In genomic region chr1:247895163-247895637, GRCh38 we compare ENCODE assay signal across 22 cellular contexts. TPM values are rescaled to one million over a fixed set of nuclear protein-coding genes. Genes with fewer than 3 reads are reported as not detected.
DNase-seq lines count a peak whose midpoint lies in the region; ATAC-seq, FAIRE-seq and TF ChIP-seq lines count a peak whose summit lies in the region.
"Had no signal": no experiment of that assay in that cellular context is flagged by ENCODE, and none has a peak within 500 bp of the region (broad histone marks: within the 10 kb centered on the region; RNA-seq: fewer than 3 reads in every experiment).

Gene OR2W3, plus strand, starts transcription at chr1:247895587. Its CDS starts 0 bp downstream, at chr1:247895587.

- H3F3A ChIP-seq in GM23338 (replicated peaks; ENCODE audit: low read depth), result no peaks in the 10 kb centered on the region

- no peaks in the 10 kb centered on the region for H4K20me1 ChIP-seq in GM23338 (replicated peaks; ENCODE audit: insufficient read depth)
- H4K20me1 ChIP-seq: BLaER1 treated with 17β-estradiol and CSF1 and Interleukin-3, amounts not matched to agents 10 nM and 100 nM had no signal

- 29 to 44% methylated on average over 2 of the region's 2 CpGs for WGBS in pancreas, 2 donors

- no peak for ATAC-seq in CD4-positive, alpha-beta T cell (ENCODE audit: poor library complexity)
- ATAC-seq in GM21381 (IDR thresholded peaks at IDR 0.05; ENCODE audit: unreplicated experiment), result no peak
- no peak for ATAC-seq in GM23338
- no peak for ATAC-seq in pancreas
- ATAC-seq: A549 had no signal

- no peak within 1 kb of the TSS for H3K27ac ChIP-seq in CD4-positive, alpha-beta T cell (ENCODE audit: low read depth, low read length)
- H3K27ac ChIP-seq in GM23338 (ENCODE audit: low read depth) (no peak within 1 kb of the TSS), pancreas (no peak within 1 kb of the TSS)
- H3K27ac ChIP-seq: 22Rv1; A549; BLaER1 treated with 17β-estradiol and CSF1 and Interleukin-3, amounts not matched to agents 10 nM and 100 nM; C4-2B had no signal

- H3K4me3 Mint-ChIP-seq in CD4-positive, alpha-beta T cell, result peak within 1 kb of the TSS; percentile 18
- H3K4me3 Mint-ChIP-seq in chondrocyte (ENCODE audit: unreplicated experiment), result no peak within 1 kb of the TSS
- H3K4me3 Mint-ChIP-seq in immature natural killer cell, result peak within 1 kb of the TSS in 3 of 5 donors; percentile 22 to 59 (median 49)
- H3K4me3 Mint-ChIP-seq in GM23338, result no peak within 1 kb of the TSS
- H3K4me3 Mint-ChIP-seq: B cell; CD4-positive, alpha-beta memory T cell; CD8-positive, alpha-beta memory T cell had no signal

- H3K36me3 ChIP-seq in GM23338 (ENCODE audit: insufficient read depth) (no peaks in the 10 kb centered on the region), pancreas (no peaks in the 10 kb centered on the region)

- TF ChIP-seq CTCF in CD4-positive, alpha-beta T cell (IDR thresholded peaks at IDR 0.05), result peak; percentile 2
- no peak for TF ChIP-seq CTCF in chondrocyte (IDR thresholded peaks at IDR 0.05)
- no peak for TF ChIP-seq CTCF in GM23338 (conservative IDR thresholded peaks at IDR 0.05; ENCODE audit: low read depth in 2 of 2)
- TF ChIP-seq CTCF in pancreas (IDR thresholded peaks at IDR 0.05), result no peak

- H2AFZ ChIP-seq in GM23338, result no peak within 1 kb of the TSS

- H3K4me3 ChIP-seq in GM23338 (no peak within 1 kb of the TSS), pancreas (no peak within 1 kb of the TSS)
- H3K4me3 ChIP-seq: A549; BLaER1 treated with 17β-estradiol and CSF1 and Interleukin-3, amounts not matched to agents 10 nM and 100 nM had no signal

- CTCF ChIA-PET in CD4-positive, alpha-beta T cell (lab: Charles Lee), result no interaction called here

- H3K9me2 ChIP-seq in GM23338 (ENCODE audit: insufficient read depth), result 0 out of 2 replicates have a peak, but pooled peaks cover 9% of the 10 kb centered on the region

- no peak for DNase-seq in CD4-positive, alpha-beta T cell
- no peak for DNase-seq in chondrocyte (ENCODE audit: low spot score)
- no peak for DNase-seq in immature natural killer cell
- no peak for DNase-seq in GM23338 (ENCODE audit: low spot score)
- no peak for DNase-seq in pancreas
- DNase-seq: AML-193; CD4-positive, alpha-beta memory T cell; CD8-positive, alpha-beta memory T cell; COR-L47; DMS79 treated with DMSO at 0.1 percent for 48 hours; GF-D8 had no signal

- H3K4me1 ChIP-seq in GM23338 (ENCODE audit: insufficient read depth), result no peaks in the 10 kb centered on the region
- no peaks in the 10 kb centered on the region for H3K4me1 ChIP-seq in pancreas
- H3K4me1 ChIP-seq: A549; BLaER1 treated with 17β-estradiol and CSF1 and Interleukin-3, amounts not matched to agents 10 nM and 100 nM had no signal

- no peak within 1 kb of the TSS for H3K27ac Mint-ChIP-seq in CD4-positive, alpha-beta T cell
- peak within 1 kb of the TSS; percentile 13 for H3K27ac Mint-ChIP-seq in chondrocyte (ENCODE audit: unreplicated experiment)
- peak within 1 kb of the TSS in 1 of 6 donors; percentile 5 for H3K27ac Mint-ChIP-seq in immature natural killer cell
- no peak within 1 kb of the TSS for H3K27ac Mint-ChIP-seq in GM23338
- H3K27ac Mint-ChIP-seq: B cell; CD4-positive, alpha-beta memory T cell; CD8-positive, alpha-beta memory T cell had no signal

- H3K4me2 ChIP-seq in GM23338, result no peak within 1 kb of the TSS
- H3K4me2 ChIP-seq: A549; BLaER1 treated with 17β-estradiol and CSF1 and Interleukin-3, amounts not matched to agents 10 nM and 100 nM had no signal

- FAIRE-seq in pancreas (lab: Jason Lieb, UNC), result no peak
- FAIRE-seq: A549, G401.6, GM12891, GM18507 had no signal

- H3K4me1 Mint-ChIP-seq in CD4-positive, alpha-beta T cell (ENCODE audit: low read depth), result no peaks in the 10 kb centered on the region
- H3K4me1 Mint-ChIP-seq in chondrocyte (ENCODE audit: low read depth), result no peaks in the 10 kb centered on the region
- peaks cover 7 to 24% of the 10 kb centered on the region in 2 donors for H3K4me1 Mint-ChIP-seq in immature natural killer cell
- H3K4me1 Mint-ChIP-seq in GM23338, result no peaks in the 10 kb centered on the region; the same call in 2 of the 3 replicates
- H3K4me1 Mint-ChIP-seq: B cell; CD4-positive, alpha-beta memory T cell; CD8-positive, alpha-beta memory T cell had no signal

- no peaks in the 10 kb centered on the region for H3K27me3 ChIP-seq in CD4-positive, alpha-beta T cell (ENCODE audit: control insufficient read depth, insufficient read depth, low read length)
- no peaks in the 10 kb centered on the region for H3K27me3 ChIP-seq in GM23338 (ENCODE audit: insufficient read depth)
- H3K27me3 ChIP-seq in pancreas, result no peaks in the 10 kb centered on the region
- H3K27me3 ChIP-seq: BLaER1 treated with 17β-estradiol and CSF1 and Interleukin-3, amounts not matched to agents 10 nM and 100 nM had no signal

- no peaks in the 10 kb centered on the region for H3K27me3 Mint-ChIP-seq in CD4-positive, alpha-beta T cell
- H3K27me3 Mint-ChIP-seq in chondrocyte (ENCODE audit: low read depth) (no peaks in the 10 kb centered on the region), immature natural killer cell (ENCODE audit: low read depth in 3 of 3) (peaks cover 0 to 2% (median 0%) of the 10 kb centered on the region in 3 donors), GM23338 (ENCODE audit: insufficient read depth, low read depth, poor library complexity) (peaks cover 9% of the 10 kb centered on the region)
- H3K27me3 Mint-ChIP-seq: B cell; CD8-positive, alpha-beta memory T cell had no signal

- H3K79me2 ChIP-seq in GM23338 (replicated peaks; ENCODE audit: insufficient read depth), result no peaks in the 10 kb centered on the region

- POLR2A ChIA-PET in CD4-positive, alpha-beta T cell (lab: Charles Lee), result interaction anchor here (0.6 kb wide), 1 partner anchor 8 kb away, joined by 3 read pairs; no protein-coding TSS in a partner anchor

- no peaks in the 10 kb centered on the region for H3K9me3 Mint-ChIP-seq in CD4-positive, alpha-beta T cell
- H3K9me3 Mint-ChIP-seq in chondrocyte (ENCODE audit: low read depth) (peaks cover 24% of the 10 kb centered on the region), immature natural killer cell (peaks cover 0 to 12% (median 0%) of the 10 kb centered on the region in 6 donors), GM23338 (peaks cover 52% of the 10 kb centered on the region)

- intact Hi-C loops in CD4-positive, alpha-beta T cell (cut with DNase I, micrococcal nuclease), result no loop called here
- intact Hi-C loops in pancreas (cut with DNase I), result no loop called here

- H3K9me3 ChIP-seq in CD4-positive, alpha-beta T cell (ENCODE audit: control insufficient read depth, low read length), result no peaks in the 10 kb centered on the region
- H3K9me3 ChIP-seq in pancreas, result no peaks in the 10 kb centered on the region
- H3K9me3 ChIP-seq: A549; BLaER1 treated with 17β-estradiol and CSF1 and Interleukin-3, amounts not matched to agents 10 nM and 100 nM had no signal

- H3K36me3 Mint-ChIP-seq in CD4-positive, alpha-beta T cell (ENCODE audit: low read depth), result no peaks in the 10 kb centered on the region
- H3K36me3 Mint-ChIP-seq in chondrocyte (ENCODE audit: low read depth) (no peaks in the 10 kb centered on the region), immature natural killer cell (no peaks in the 10 kb centered on the region), GM23338 (ENCODE audit: low read depth) (peaks cover 12% of the 10 kb centered on the region)
- H3K36me3 Mint-ChIP-seq: CD4-positive, alpha-beta memory T cell had no signal

TF ChIP-seq in GM23338, 12 proteins besides CTCF, POLR2A, EP300 and RAD21:
- no peak for TF ChIP-seq NANOG (IDR thresholded peaks at IDR 0.05; ENCODE audit: borderline replicate concordance)

RNA-seq across cellular contexts. Expression of gene OR2W3, which starts in this region (rescaled TPM):
- 1 to 10 TPM; 1.3 to 1.5 TPM for total RNA-seq in CD4-positive, alpha-beta T cell
- total RNA-seq in chondrocyte (0.75 TPM in 1 of 3 replicates, not detected in the others), pancreas (under 1 TPM in 1 of 6 donors, not detected in 5; 0.23 TPM)
- polyA plus RNA-seq in immature natural killer cell (under 1 TPM in 2 of 3 donors, not detected in 1; 0.55 to 0.82 TPM), GM23338 (2016; fragmentation: Nextera tagmentation; extraction: Ambion mirVana) (0.31 TPM in 1 of 2 replicates, not detected in the other), pancreas (under 1 TPM in 1 of 2 donors, not detected in 1; 0.09 TPM)
- total RNA-seq in GM23338 (2014; rRNA removed; shearing (Covaris generic)), result 0.45 and 1.9 TPM in 2 replicates
- total RNA-seq: A172; B cell; CD4-positive, alpha-beta memory T cell; CD8-positive, alpha-beta memory T cell had no signal
- polyA plus RNA-seq: A549; BJ; CD4-positive, alpha-beta memory T cell; CD8-positive, alpha-beta memory T cell had no signal

Comparison
In these comparisons a context has a peak if more than half of its experiments do, and no peak if none do; other contexts are left out.
1. H3K4me3 Mint-ChIP-seq: peak in CD4-positive, alpha-beta T cell (single experiment) and immature natural killer cell (3 of 5); none in chondrocyte (single experiment) and GM23338 (single experiment).